ENCODE assay signal across 1 cellular context in genomic region chr20:2398453-2398852, GRCh38.
TF ChIP-seq lines count a peak whose summit lies in the region.

No MANE protein-coding gene starts in this region.

TF ChIP-seq in WTC11, 78 proteins besides CTCF, POLR2A, EP300 and RAD21 (continued from another document):
- TF ChIP-seq PRDM15 (CRISPR knock-in tag; IDR thresholded peaks at IDR 0.05) (no peak), IRF2 (CRISPR knock-in tag; IDR thresholded peaks at IDR 0.05; ENCODE audit: borderline replicate concordance, low read depth) (no peak), E2F5 (CRISPR knock-in tag; IDR thresholded peaks at IDR 0.05) (no peak), NR2C2 (CRISPR knock-in tag; IDR thresholded peaks at IDR 0.05) (no peak), MLX (CRISPR knock-in tag; IDR thresholded peaks at IDR 0.05) (no peak), TCF7 (CRISPR knock-in tag; IDR thresholded peaks at IDR 0.05; ENCODE audit: low read depth) (no peak), ZBTB43 (CRISPR knock-in tag; IDR thresholded peaks at IDR 0.05) (no peak)
TF ChIP-seq in WTC11: peak in this region for 0.
